ENCODE assay signal across 8 cellular contexts in the genomic region with DNA sequence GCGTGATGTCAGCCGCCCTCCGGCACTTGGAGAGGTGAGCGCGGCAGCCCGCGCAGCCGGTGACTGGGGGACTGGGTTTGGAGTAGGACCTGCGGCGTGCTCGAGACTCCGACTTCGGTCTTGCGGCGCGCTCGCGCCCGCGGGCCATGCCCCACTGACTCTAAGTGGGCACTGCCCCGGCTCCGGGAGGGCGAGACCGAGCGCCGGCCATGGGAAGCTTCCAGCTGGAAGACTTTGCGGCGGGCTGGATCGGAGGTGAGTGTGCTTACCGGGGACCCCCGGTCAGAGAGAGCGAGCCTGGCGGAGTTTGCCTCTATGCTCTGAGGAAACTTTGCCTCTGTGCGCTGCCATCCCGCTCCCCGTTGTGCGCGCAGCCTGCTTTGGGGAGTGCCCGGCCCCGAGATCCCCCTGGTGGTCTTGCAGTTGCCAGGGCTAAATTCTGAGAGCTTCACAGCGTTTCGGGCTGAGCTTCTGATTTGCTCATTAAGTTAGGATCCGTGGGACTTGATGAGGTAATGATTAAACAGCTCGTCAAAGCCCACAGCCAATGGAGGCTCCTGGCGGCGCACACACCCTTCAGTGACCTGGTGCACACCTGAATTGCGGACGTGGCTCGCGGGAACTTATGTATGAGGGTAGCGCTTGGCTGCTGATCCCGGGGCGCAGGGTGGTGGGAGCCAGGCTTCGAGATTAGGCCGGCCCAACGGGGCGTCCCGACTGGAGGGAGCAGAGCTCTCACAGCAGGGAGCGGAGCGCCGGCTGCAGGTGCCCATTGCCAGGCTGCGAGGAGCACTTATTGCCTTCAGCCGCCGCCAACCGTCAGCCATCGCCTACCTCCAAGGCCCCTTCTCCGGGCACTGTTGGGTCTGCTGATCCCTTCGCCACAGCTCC. TPM values are rescaled to one million over a fixed set of nuclear protein-coding genes. Genes with fewer than 3 reads are reported as not detected.
DNase-seq lines count a peak whose midpoint lies in the region; ATAC-seq and TF ChIP-seq lines count a peak whose summit lies in the region.

A gene with protein sequence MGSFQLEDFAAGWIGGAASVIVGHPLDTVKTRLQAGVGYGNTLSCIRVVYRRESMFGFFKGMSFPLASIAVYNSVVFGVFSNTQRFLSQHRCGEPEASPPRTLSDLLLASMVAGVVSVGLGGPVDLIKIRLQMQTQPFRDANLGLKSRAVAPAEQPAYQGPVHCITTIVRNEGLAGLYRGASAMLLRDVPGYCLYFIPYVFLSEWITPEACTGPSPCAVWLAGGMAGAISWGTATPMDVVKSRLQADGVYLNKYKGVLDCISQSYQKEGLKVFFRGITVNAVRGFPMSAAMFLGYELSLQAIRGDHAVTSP (plus strand): TSS at position 25 of the 891 bp plus-strand sequence. CDS start 185 bp downstream, at position 210.

- H3K9ac ChIP-seq in colonic mucosa (ENCODE audit: low read depth in 2 of 2, low read length in 2 of 2) (peak within 1 kb of the TSS; percentile 66 to 67), subcutaneous abdominal adipose tissue (ENCODE audit: low read length in 5 of 5) (no peak within 1 kb of the TSS)

- peak; percentile 71 for ATAC-seq in HG02763 (IDR thresholded peaks at IDR 0.05; ENCODE audit: unreplicated experiment)
- ATAC-seq in lower lobe of right lung = peak; percentile 71 to 74
- ATAC-seq in HG02884 (IDR thresholded peaks at IDR 0.05; ENCODE audit: unreplicated experiment) = no peak
- no peak for ATAC-seq in GM21786 (IDR thresholded peaks at IDR 0.05; ENCODE audit: unreplicated experiment)

- peak; percentile 48 for DNase-seq in EL
- DNase-seq in NCI-H774 (lab: John Stamatoyannopoulos, UW) = peak; percentile 1
- peak; percentile 86 for DNase-seq in colonic mucosa
- no peak for DNase-seq in lower lobe of right lung

- H3K4me3 ChIP-seq in colonic mucosa = peak within 1 kb of the TSS; percentile 64
- H3K4me3 ChIP-seq in lower lobe of right lung = peak within 1 kb of the TSS; percentile 43
- peak within 1 kb of the TSS; percentile 29 to 66 (median 55) for H3K4me3 ChIP-seq in subcutaneous abdominal adipose tissue (ENCODE audit: low read depth in 1 of 5, low read length in 5 of 5)

- TF ChIP-seq CTCF in colonic mucosa (IDR thresholded peaks at IDR 0.05) (peak; percentile 64), lower lobe of right lung (IDR thresholded peaks at IDR 0.05) (peak; percentile 2)

- H3K4me1 ChIP-seq in colonic mucosa (no peaks in the 10 kb centered on the region), lower lobe of right lung (peaks cover 12% of the 10 kb centered on the region), subcutaneous abdominal adipose tissue (ENCODE audit: control insufficient read depth in 5 of 5, insufficient read depth in 5 of 5, low read length in 5 of 5) (peaks cover 0 to 18% (median 13%) of the 10 kb centered on the region in 5 donors)

- H3K9me3 ChIP-seq in colonic mucosa = no peaks in the 10 kb centered on the region
- peaks cover 6% of the 10 kb centered on the region for H3K9me3 ChIP-seq in lower lobe of right lung
- H3K9me3 ChIP-seq in subcutaneous abdominal adipose tissue (ENCODE audit: control insufficient read depth in 5 of 5, low read length in 5 of 5) = peaks cover 0 to 3% (median 0%) of the 10 kb centered on the region in 5 donors

- intact Hi-C loops in colonic mucosa (cut with DNase I) = loop anchor here (5.0 kb wide), 1 partner anchor 273 kb away; no protein-coding TSS in a partner anchor
- intact Hi-C loops in lower lobe of right lung (cut with DNase I) = no loop called here

- H3K27ac ChIP-seq in colonic mucosa (peak within 1 kb of the TSS; percentile 72), lower lobe of right lung (no peak within 1 kb of the TSS), subcutaneous abdominal adipose tissue (ENCODE audit: low read depth, low read length) (no peak within 1 kb of the TSS)

- no peaks in the 10 kb centered on the region for H3K36me3 ChIP-seq in colonic mucosa
- H3K36me3 ChIP-seq in lower lobe of right lung = no peaks in the 10 kb centered on the region
- H3K36me3 ChIP-seq in subcutaneous abdominal adipose tissue (ENCODE audit: control insufficient read depth in 5 of 5, insufficient read depth in 5 of 5, low read length in 5 of 5) = no peaks in the 10 kb centered on the region

- H3K27me3 ChIP-seq in colonic mucosa = peaks cover 11% of the 10 kb centered on the region
- H3K27me3 ChIP-seq in lower lobe of right lung (ENCODE audit: low read depth) = peaks cover 58% of the 10 kb centered on the region
- peaks cover 25 to 44% (median 40%) of the 10 kb centered on the region in 5 donors for H3K27me3 ChIP-seq in subcutaneous abdominal adipose tissue (ENCODE audit: control insufficient read depth in 5 of 5, insufficient read depth in 4 of 5, low read length in 5 of 5)

RNA-seq across cellular contexts. Expression of the gene that starts here (rescaled TPM):
- total RNA-seq in colonic mucosa = 1 to 10 TPM; 4.1 to 6.0 TPM
- total RNA-seq in lower lobe of right lung = 0.24 TPM

Comparison
In these comparisons a context has a peak if more than half of its experiments do, and no peak if none do; other contexts are left out.
1. Peak in ATAC-seq and H3K4me3 ChIP-seq in lower lobe of right lung; RNA of the gene not detected or under 1 TPM.
2. H3K9ac ChIP-seq: peak in colonic mucosa (2 of 2); none in subcutaneous abdominal adipose tissue (0 of 5).
3. Peak in every context shown above with its lines, with median percentiles within 50 percentile points of each other: H3K4me3 ChIP-seq.